ENCODE assay signal across 8 cellular contexts in the genomic region with DNA sequence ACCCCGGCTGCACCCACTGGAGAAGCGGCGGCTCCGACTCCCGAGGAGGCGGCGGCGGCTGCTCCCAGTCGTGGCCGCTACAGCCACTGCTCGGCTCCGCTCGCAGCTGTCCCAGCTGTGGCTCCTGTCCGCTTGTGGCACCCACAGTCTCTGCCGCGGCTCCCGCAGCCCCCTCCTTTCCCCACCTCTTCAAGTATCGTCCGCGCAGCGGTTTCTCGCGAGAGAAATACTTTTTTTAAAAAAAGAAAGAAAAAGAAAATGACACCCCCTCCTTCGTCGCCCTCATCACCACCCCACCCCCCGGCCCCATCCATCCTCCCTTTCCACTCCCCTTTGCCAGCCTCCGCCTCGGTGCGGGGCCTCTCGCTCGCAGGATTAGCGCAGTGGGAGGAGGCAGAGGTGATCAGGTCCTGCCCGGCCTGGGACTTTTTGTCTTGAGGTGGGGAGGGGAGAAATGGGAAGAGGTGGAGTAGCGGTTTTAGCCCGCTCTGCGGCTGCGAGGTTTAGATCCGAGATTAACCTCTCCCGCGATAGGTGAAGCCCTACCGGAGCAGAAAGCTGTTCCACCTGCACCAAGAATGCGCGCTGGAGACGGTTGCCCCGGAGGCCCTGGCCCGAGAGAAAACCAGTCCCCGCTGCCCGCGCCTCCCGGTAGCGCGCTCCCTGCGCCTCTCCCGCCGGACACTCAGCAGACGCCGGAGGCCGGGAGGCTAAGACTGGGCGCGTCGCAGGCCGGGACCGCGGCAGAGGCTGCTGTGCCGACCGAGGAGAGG. TPM values are rescaled to one million over a fixed set of nuclear protein-coding genes. Genes with fewer than 3 reads are reported as not detected.
A peak's percentile ranks its signal among the peaks of the same experiment; 100 is the strongest.
DNase-seq lines count a peak whose midpoint lies in the region; ATAC-seq and TF ChIP-seq lines count a peak whose summit lies in the region.

A gene (minus strand): TSS at position 152 of the 773 bp plus-strand sequence. CDS start 940 bp downstream, outside the sequence.

- H2BK120ac ChIP-seq in IMR-90 (ENCODE audit: low read depth, low read length) = peak within 1 kb of the TSS; percentile 87

- CTCF ChIA-PET in IMR-90 (lab: Yijun Ruan, JAX) = no interaction called here

- peaks cover 9 to 29% of the 10 kb centered on the region in 2 experiments; a peak in 3 of 4 replicates for H3K79me1 ChIP-seq in IMR-90 (ENCODE audit: low read depth in 1 of 2, low read length in 2 of 2)

- ATAC-seq in GM21717 (IDR thresholded peaks at IDR 0.05; ENCODE audit: unreplicated experiment) = peak; percentile 59
- ATAC-seq in IMR-90 (ENCODE audit: low read depth) = peak; percentile 74

- peak within 1 kb of the TSS; percentile 47; the same call in 1 of the 3 replicates for H2BK15ac ChIP-seq in IMR-90 (ENCODE audit: low read depth, low read length)

- H4K5ac ChIP-seq in IMR-90 (ENCODE audit: low read depth, low read length) = peak within 1 kb of the TSS; percentile 67

- peak within 1 kb of the TSS; percentile 95 for H2AFZ ChIP-seq in IMR-90 (replicated peaks; ENCODE audit: low read length, poor library complexity)

- peak within 1 kb of the TSS; percentile 86 for H4K91ac ChIP-seq in IMR-90 (ENCODE audit: insufficient read depth, low read depth, low read length)

- peak; percentile 2; the same call in 1 of the 2 replicates for TF ChIP-seq RAD21 in IMR-90 (IDR thresholded peaks at IDR 0.05; ENCODE audit: low read length)

- peak within 1 kb of the TSS; percentile 64 for H2AK5ac ChIP-seq in IMR-90 (ENCODE audit: low read depth, low read length)

- peak within 1 kb of the TSS; percentile 97 for H3K14ac ChIP-seq in IMR-90 (replicated peaks; ENCODE audit: low read depth, low read length)

- H4K8ac ChIP-seq in IMR-90 (ENCODE audit: low read depth in 2 of 2, low read length in 2 of 2) = peak within 1 kb of the TSS; percentile 85 to 89

- H3K18ac ChIP-seq in IMR-90 (ENCODE audit: low read depth, low read length) = peak within 1 kb of the TSS; percentile 77

- H2AK9ac ChIP-seq in IMR-90 (replicated peaks; ENCODE audit: low read depth, low read length, poor library complexity) = peak within 1 kb of the TSS; percentile 96

- peak within 1 kb of the TSS; percentile 83 for H2BK5ac ChIP-seq in IMR-90 (ENCODE audit: low read depth, low read length, poor library complexity, severe bottlenecking)

- H3K4me1 ChIP-seq in IMR-90 (ENCODE audit: control insufficient read depth, insufficient read depth, low read length) (peaks cover 6% of the 10 kb centered on the region), adipocyte (ENCODE audit: control insufficient read depth, insufficient read depth, low read length) (peaks cover 32% of the 10 kb centered on the region)

- H3K4me2 ChIP-seq in IMR-90 (ENCODE audit: low read depth, low read length) = peak within 1 kb of the TSS; percentile 99

- dilution Hi-C loops in IMR-90 (cut with HindIII; ENCODE audit: low sequenced_read_pairs, unreplicated experiment) = no loop called here

- H3K27ac ChIP-seq in IMR-90 (ENCODE audit: insufficient read depth, low read length) = peak within 1 kb of the TSS; percentile 89

- peak within 1 kb of the TSS; percentile 90 for H3K4me3 ChIP-seq in IMR-90 (ENCODE audit: insufficient read depth, low read depth, low read length)
- peak within 1 kb of the TSS; percentile 98 for H3K4me3 ChIP-seq in adipocyte (ENCODE audit: low read length)

- WGBS in IMR-90 (ENCODE audit: extremely low coverage in 2 of 2, insufficient read length in 1 of 2), 2 experiments = 1% methylated on average over 33 of the region's 66 CpGs; no CpG with 5 or more reads in 1 of the 2 experiments

- H3K9me3 ChIP-seq in IMR-90 (ENCODE audit: control insufficient read depth, insufficient read depth, low read length) (no peaks in the 10 kb centered on the region), adipocyte (ENCODE audit: control insufficient read depth, low read length) (no peaks in the 10 kb centered on the region)

- H2BK20ac ChIP-seq in IMR-90 (ENCODE audit: low read depth, low read length) = peak within 1 kb of the TSS; percentile 52

- peaks cover 23% of the 10 kb centered on the region for H4K20me1 ChIP-seq in IMR-90 (ENCODE audit: insufficient read depth, low read length)

- no peaks in the 10 kb centered on the region for H3K27me3 ChIP-seq in IMR-90 (ENCODE audit: control insufficient read depth, insufficient read depth, low read length)
- H3K27me3 ChIP-seq in adipocyte (replicated peaks; ENCODE audit: control insufficient read depth, insufficient read depth, low read length) = no peaks in the 10 kb centered on the region

- H3K4ac ChIP-seq in IMR-90 (ENCODE audit: low read depth, low read length) = peak within 1 kb of the TSS; percentile 96

- H3K9ac ChIP-seq in IMR-90 (ENCODE audit: low read depth, low read length) (peak within 1 kb of the TSS; percentile 86), adipocyte (ENCODE audit: low read length) (peak within 1 kb of the TSS; percentile 98)

- peak; percentile 96 for TF ChIP-seq POLR2A in IMR-90 (IDR thresholded peaks at IDR 0.05; ENCODE audit: low read depth, low read length)

- no TSS peak for BruUV-seq in IMR-90 (replicated peaks; lab: Mats Ljungman, UMichigan)

- peak; percentile 49 for DNase-seq in NCI-H82 (lab: John Stamatoyannopoulos, UW)
- DNase-seq in NCI-H82 treated with DMSO at 0.1 percent for 48 hours (lab: John Stamatoyannopoulos, UW; ENCODE audit: unreplicated experiment) = no peak
- peak; percentile 90 for DNase-seq in IMR-90
- DNase-seq in adipocyte (ENCODE audit: low read depth) = peak; percentile 98
- DNase-seq in cardiac septum (ENCODE audit: low spot score) = peak; percentile 82
- DNase-seq in occipital lobe (lab: John Stamatoyannopoulos, UW) = peak; percentile 76
- DNase-seq in stimulated activated CD4-positive, alpha-beta T cell treated with anti-CD3 and anti-CD28 coated beads, Interleukin-4, amount 100 ng/mL, for 4 hours = no peak

- POLR2A ChIA-PET in IMR-90 (lab: Charles Lee; ENCODE audit: unreplicated experiment) = no interaction called here

- no peaks in the 10 kb centered on the region for H3K9me1 ChIP-seq in IMR-90 (ENCODE audit: insufficient read depth, low read length)

- no peak for TF ChIP-seq CTCF in IMR-90 (conservative IDR thresholded peaks at IDR 0.05; ENCODE audit: low read depth, low read length)

- intact Hi-C loops in IMR-90 (cut with micrococcal nuclease) = loop anchor here (1.0 to 10.0 kb wide), 4 partner anchors 156 to 1499 kb away; no protein-coding TSS in a partner anchor
- intact Hi-C loops in cardiac septum (cut with DNase I) = loop anchor here (5.0 to 10.0 kb wide), 3 partner anchors 81 to 288 kb away; no protein-coding TSS in a partner anchor

- H3K36me3 ChIP-seq in IMR-90 (ENCODE audit: control insufficient read depth, insufficient read depth, low read length) (peaks cover 2% of the 10 kb centered on the region; the same call in 1 of the 2 replicates), adipocyte (ENCODE audit: control insufficient read depth, insufficient read depth, low read length, severe bottlenecking) (peaks cover 10% of the 10 kb centered on the region)

- H3K23ac ChIP-seq in IMR-90 (ENCODE audit: low read depth, low read length) = peak within 1 kb of the TSS; percentile 97

- in situ Hi-C loops in IMR-90 (cut with MboI; ENCODE audit: low sequenced_read_pairs) = no loop called here

- peak within 1 kb of the TSS; percentile 88 for H3K56ac ChIP-seq in IMR-90 (ENCODE audit: extremely low read depth, insufficient read depth, low read length)

TF ChIP-seq in IMR-90, 13 proteins besides CTCF, POLR2A, EP300 and RAD21:
- TF ChIP-seq CHD1 (IDR thresholded peaks at IDR 0.05; ENCODE audit: low read depth, low read length) = no peak
- TF ChIP-seq, protein P1, sequence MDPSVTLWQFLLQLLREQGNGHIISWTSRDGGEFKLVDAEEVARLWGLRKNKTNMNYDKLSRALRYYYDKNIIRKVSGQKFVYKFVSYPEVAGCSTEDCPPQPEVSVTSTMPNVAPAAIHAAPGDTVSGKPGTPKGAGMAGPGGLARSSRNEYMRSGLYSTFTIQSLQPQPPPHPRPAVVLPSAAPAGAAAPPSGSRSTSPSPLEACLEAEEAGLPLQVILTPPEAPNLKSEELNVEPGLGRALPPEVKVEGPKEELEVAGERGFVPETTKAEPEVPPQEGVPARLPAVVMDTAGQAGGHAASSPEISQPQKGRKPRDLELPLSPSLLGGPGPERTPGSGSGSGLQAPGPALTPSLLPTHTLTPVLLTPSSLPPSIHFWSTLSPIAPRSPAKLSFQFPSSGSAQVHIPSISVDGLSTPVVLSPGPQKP (IDR thresholded peaks at IDR 0.05; ENCODE audit: borderline replicate concordance, low read depth, low read length) = no peak
- TF ChIP-seq FOS (IDR thresholded peaks at IDR 0.05; ENCODE audit: low read depth, low read length) = no peak
- TF ChIP-seq BHLHE40 (IDR thresholded peaks at IDR 0.05; ENCODE audit: low read depth, low read length) = no peak
- no peak for TF ChIP-seq RFX5 (IDR thresholded peaks at IDR 0.05; ENCODE audit: low read depth, low read length)
- TF ChIP-seq SMC3 (IDR thresholded peaks at IDR 0.05; ENCODE audit: low read depth, low read length) = no peak; the same call in none of the 2 replicates
- TF ChIP-seq RCOR1 (IDR thresholded peaks at IDR 0.05; ENCODE audit: insufficient replicate concordance, low read length) = no peak
- TF ChIP-seq, protein P2, sequence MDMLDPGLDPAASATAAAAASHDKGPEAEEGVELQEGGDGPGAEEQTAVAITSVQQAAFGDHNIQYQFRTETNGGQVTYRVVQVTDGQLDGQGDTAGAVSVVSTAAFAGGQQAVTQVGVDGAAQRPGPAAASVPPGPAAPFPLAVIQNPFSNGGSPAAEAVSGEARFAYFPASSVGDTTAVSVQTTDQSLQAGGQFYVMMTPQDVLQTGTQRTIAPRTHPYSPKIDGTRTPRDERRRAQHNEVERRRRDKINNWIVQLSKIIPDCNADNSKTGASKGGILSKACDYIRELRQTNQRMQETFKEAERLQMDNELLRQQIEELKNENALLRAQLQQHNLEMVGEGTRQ (IDR thresholded peaks at IDR 0.05; ENCODE audit: low read depth, low read length) = no peak
- TF ChIP-seq MAZ (IDR thresholded peaks at IDR 0.05; ENCODE audit: borderline replicate concordance, low read depth, low read length) = peak; percentile 83
- TF ChIP-seq MXI1 (IDR thresholded peaks at IDR 0.05; ENCODE audit: borderline replicate concordance, low read depth, low read length) = 0 out of 2 replicates have a peak, but pooled peaks have one; percentile 17
- TF ChIP-seq NFE2L2 (IDR thresholded peaks at IDR 0.05; ENCODE audit: low read depth, low read length) = no peak
- TF ChIP-seq CEBPB (IDR thresholded peaks at IDR 0.05; ENCODE audit: low read depth, low read length) = no peak
- TF ChIP-seq MAFK (IDR thresholded peaks at IDR 0.05; ENCODE audit: low read depth, low read length) = no peak

RNA-seq across cellular contexts. Expression of the gene that starts here (rescaled TPM):
- total RNA-seq in IMR-90 (2012; rRNA removed) = 283 and 326 TPM in 2 replicates
- polyA plus RNA-seq in IMR-90 (2012; rRNA removed) = 130 and 134 TPM in 2 replicates
- 90.0 and 130 TPM in 2 replicates for polyA plus RNA-seq in IMR-90 (2012; cell fraction: cytosol; rRNA removed)
- polyA plus RNA-seq in IMR-90 (2012; cell fraction: nucleus; rRNA removed; ENCODE audit: low replicate concordance) = 150 and 261 TPM in 2 replicates
- total RNA-seq in cardiac septum = 32.1 TPM
- 27.9 TPM for total RNA-seq in occipital lobe

Comparison
In these comparisons a context has a peak if more than half of its experiments do, and no peak if none do; other contexts are left out.
1. DNase-seq: peak in NCI-H82 (single experiment), IMR-90 (single experiment), adipocyte (single experiment), cardiac septum (single experiment) and occipital lobe (single experiment); none in NCI-H82 treated with DMSO at 0.1 percent for 48 hours (single experiment) and stimulated activated CD4-positive, alpha-beta T cell treated with anti-CD3 and anti-CD28 coated beads, Interleukin-4, amount 100 ng/mL, for 4 hours (0 of 2).